In genomic region chr5:16916262-16916878, GRCh38 we compare ENCODE assay signal across 11 cellular contexts. TPM values are rescaled to one million over a fixed set of nuclear protein-coding genes. Genes with fewer than 3 reads are reported as not detected.
DNase-seq lines count a peak whose midpoint lies in the region; ATAC-seq, FAIRE-seq and TF ChIP-seq lines count a peak whose summit lies in the region.
"Had no signal": no experiment of that assay in that cellular context is flagged by ENCODE, and none has a peak within 500 bp of the region (broad histone marks: within the 10 kb centered on the region; RNA-seq: fewer than 3 reads in every experiment).

No MANE protein-coding gene starts in this region.

- no peak for TF ChIP-seq POLR2A in NB4 (IDR thresholded peaks at IDR 0.05; ENCODE audit: extremely low read depth, insufficient read length)

- intact Hi-C loops in posterior cingulate gyrus (cut with DNase I) = no loop called here

- H3K27me3 ChIP-seq in bronchial epithelial cell (ENCODE audit: control insufficient read depth, insufficient read depth, low read length) = no peaks in the 10 kb centered on the region
- H3K27me3 ChIP-seq: spleen had no signal

- ATAC-seq in HG03342 (IDR thresholded peaks at IDR 0.05; ENCODE audit: unreplicated experiment) (no peak), HG03457 (IDR thresholded peaks at IDR 0.05; ENCODE audit: unreplicated experiment) (no peak)
- ATAC-seq: K562; stimulated activated effector memory CD8-positive, alpha-beta T cell treated with anti-CD3 and anti-CD28 coated beads, Interleukin-12 subunit alpha, Interleukin-12 subunit beta, amount 100 ng/mL, for 72 hours had no signal

- FAIRE-seq in bronchial epithelial cell (lab: Jason Lieb, UNC) = no peak
- FAIRE-seq: K562 had no signal

- no peak for TF ChIP-seq CTCF in NB4 (IDR thresholded peaks at IDR 0.05; ENCODE audit: low read depth, low read length)
- TF ChIP-seq CTCF in bronchial epithelial cell (IDR thresholded peaks at IDR 0.05; ENCODE audit: insufficient read depth, low read length, severe bottlenecking) = no peak

- H3K36me3 ChIP-seq in bronchial epithelial cell (ENCODE audit: control insufficient read depth, insufficient read depth, low read length) = no peaks in the 10 kb centered on the region
- H3K36me3 ChIP-seq: spleen had no signal

- DNase-seq in EL = peak; percentile 96
- DNase-seq in NB4 (ENCODE audit: low read depth) = peak; percentile 57
- DNase-seq in bronchial epithelial cell (ENCODE audit: low read depth) = peak; percentile 98
- peak; percentile 88 for DNase-seq in non-pigmented ciliary epithelial cell (ENCODE audit: low read depth)
- no peak for DNase-seq in posterior cingulate gyrus
- DNase-seq in 8988T = no peak
- DNase-seq: spleen had no signal

- H3K4me3 ChIP-seq in NB4 (ENCODE audit: low read depth, low read length) = no peak overlapping the region
- no peak overlapping the region for H3K4me3 ChIP-seq in bronchial epithelial cell (ENCODE audit: low read depth, low read length)
- H3K4me3 ChIP-seq: K562, spleen had no signal

RNA-seq across cellular contexts. Expression of gene MYO10, which starts 19.7 kb away (rescaled TPM):
- total RNA-seq in bronchial epithelial cell = 39.5 and 57.2 TPM in 2 replicates

Comparison
In these comparisons a context has a peak if more than half of its experiments do, and no peak if none do; other contexts are left out.
1. DNase-seq: peak in EL (single experiment), NB4 (single experiment), bronchial epithelial cell (single experiment) and non-pigmented ciliary epithelial cell (single experiment); none in posterior cingulate gyrus (0 of 10) and 8988T (single experiment).